1 cellular context compared by ENCODE assay signal in the genomic region with DNA sequence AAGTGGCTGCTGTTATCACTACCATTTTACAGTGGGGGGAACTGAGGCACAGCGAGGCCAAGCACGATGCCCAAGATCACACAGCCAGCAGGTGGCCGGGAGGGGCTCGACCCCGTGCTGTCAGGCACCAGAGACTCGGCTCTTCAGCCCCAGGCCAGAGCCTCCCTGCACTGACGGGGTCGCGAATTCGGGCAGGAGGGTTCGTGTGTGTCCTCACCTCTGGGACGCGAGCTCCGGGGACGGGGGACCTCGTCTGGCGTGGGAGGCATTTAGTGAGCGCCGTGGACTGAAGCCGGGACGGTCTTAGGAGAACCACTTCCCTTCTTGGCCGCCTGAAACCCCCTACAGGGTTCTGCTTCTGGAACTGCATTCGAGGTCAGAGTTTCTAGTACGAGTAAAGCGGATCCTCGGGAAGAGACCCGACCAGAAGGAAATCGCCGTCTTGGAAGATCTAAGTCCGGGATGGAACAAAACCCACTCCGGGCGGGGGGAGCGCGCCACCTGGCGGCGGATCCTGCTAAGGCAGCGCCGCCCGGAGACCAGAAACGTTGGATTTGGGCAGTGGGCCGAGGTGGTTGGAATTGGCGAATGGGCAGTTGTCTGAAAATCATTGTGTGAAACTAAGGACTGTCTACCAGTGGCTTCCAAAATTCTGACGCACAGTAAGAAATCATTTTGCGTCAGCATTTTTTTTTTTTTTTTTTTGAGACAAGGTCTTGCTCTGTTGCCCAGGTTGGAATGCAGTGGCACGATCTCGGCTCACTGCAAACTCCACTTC.
TF ChIP-seq lines count a peak whose summit lies in the region.

No MANE protein-coding gene starts in this region.

TF ChIP-seq in HEK293, 187 proteins besides CTCF, POLR2A, EP300 and RAD21 (continued from another document):
- TF ChIP-seq, protein P1, sequence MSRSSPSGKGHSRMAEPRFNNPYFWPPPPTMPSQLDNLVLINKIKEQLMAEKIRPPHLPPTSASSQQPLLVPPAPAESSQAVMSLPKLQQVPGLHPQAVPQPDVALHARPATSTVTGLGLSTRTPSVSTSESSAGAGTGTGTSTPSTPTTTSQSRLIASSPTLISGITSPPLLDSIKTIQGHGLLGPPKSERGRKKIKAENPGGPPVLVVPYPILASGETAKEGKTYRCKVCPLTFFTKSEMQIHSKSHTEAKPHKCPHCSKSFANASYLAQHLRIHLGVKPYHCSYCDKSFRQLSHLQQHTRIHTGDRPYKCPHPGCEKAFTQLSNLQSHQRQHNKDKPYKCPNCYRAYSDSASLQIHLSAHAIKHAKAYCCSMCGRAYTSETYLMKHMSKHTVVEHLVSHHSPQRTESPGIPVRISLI (tag by site-specific recombination; IDR thresholded peaks at IDR 0.05) = no peak
- TF ChIP-seq ZNF776 (tag by site-specific recombination; IDR thresholded peaks at IDR 0.05; ENCODE audit: borderline replicate concordance) = no peak
- TF ChIP-seq ZNF626 (tag by site-specific recombination; IDR thresholded peaks at IDR 0.05) = no peak
- TF ChIP-seq ZNF707 (tag by site-specific recombination; IDR thresholded peaks at IDR 0.05) = no peak
- no peak for TF ChIP-seq ELK4 (IDR thresholded peaks at IDR 0.05; ENCODE audit: borderline replicate concordance, low read depth, low read length)
- no peak; the same call in 1 of the 2 replicates for TF ChIP-seq ZBTB21 (tag by site-specific recombination; IDR thresholded peaks at IDR 0.05)
- TF ChIP-seq SCRT1 (tag by site-specific recombination; IDR thresholded peaks at IDR 0.05; ENCODE audit: borderline replicate concordance) = no peak
- peak; percentile 27; the same call in 1 of the 2 replicates for TF ChIP-seq ZBTB11 (tag by site-specific recombination; conservative IDR thresholded peaks at IDR 0.05; ENCODE audit: low read depth)
- TF ChIP-seq ZNF214 (tag by site-specific recombination; IDR thresholded peaks at IDR 0.05; ENCODE audit: borderline replicate concordance) = no peak
- TF ChIP-seq ZBTB20 (tag by site-specific recombination; IDR thresholded peaks at IDR 0.05) = 0 out of 2 replicates have a peak, but pooled peaks have one; percentile 22
- TF ChIP-seq GLI4 (tag by site-specific recombination; IDR thresholded peaks at IDR 0.05) = no peak
- no peak for TF ChIP-seq OVOL3 (tag by site-specific recombination; IDR thresholded peaks at IDR 0.05)
- no peak for TF ChIP-seq HOXC10 (CRISPR knock-in tag; IDR thresholded peaks at IDR 0.05)
- no peak for TF ChIP-seq BCL6B (tag by site-specific recombination; IDR thresholded peaks at IDR 0.05)
